2 cellular contexts compared by ENCODE assay signal in genomic region chr19:55210120-55210493, GRCh38.
A peak's percentile ranks its signal among the peaks of the same experiment; 100 is the strongest.
TF ChIP-seq lines count a peak whose summit lies in the region.

No MANE protein-coding gene starts in this region.

TF ChIP-seq in A549, 52 proteins besides CTCF, POLR2A, EP300 and RAD21 (continued from another document):
- TF ChIP-seq REST (IDR thresholded peaks at IDR 0.05): no peak
- no peak for TF ChIP-seq RNF2 (IDR thresholded peaks at IDR 0.05; ENCODE audit: borderline replicate concordance, low read depth)
- TF ChIP-seq CBX2 (IDR thresholded peaks at IDR 0.05; ENCODE audit: borderline replicate concordance, low read depth): no peak
- TF ChIP-seq NPAS2 (CRISPR knock-in tag; IDR thresholded peaks at IDR 0.05; ENCODE audit: borderline replicate concordance): no peak
- TF ChIP-seq MYC (IDR thresholded peaks at IDR 0.05; ENCODE audit: borderline replicate concordance, low read length): peak; percentile 68; the same call in 1 of the 2 replicates
- no peak for TF ChIP-seq POLR2AphosphoS2 (conservative IDR thresholded peaks at IDR 0.05; ENCODE audit: low read length)
- 0 out of 3 replicates have a peak, but pooled peaks have one; percentile 53 for TF ChIP-seq BCL3 (IDR thresholded peaks at IDR 0.05)
- TF ChIP-seq JUN (IDR thresholded peaks at IDR 0.05): peak; percentile 84 to 87; a peak in 4 of 5 replicates
- no peak for TF ChIP-seq HOXB5 (CRISPR knock-in tag; IDR thresholded peaks at IDR 0.05)
- peak; percentile 90; the same call in 1 of the 2 replicates for TF ChIP-seq GATA3 (IDR thresholded peaks at IDR 0.05; ENCODE audit: borderline replicate concordance)
- TF ChIP-seq RARB (CRISPR knock-in tag; IDR thresholded peaks at IDR 0.05): no peak
- TF ChIP-seq RCOR1 (IDR thresholded peaks at IDR 0.05; ENCODE audit: low read depth, low read length): no peak
- peak; percentile 55; the same call in 1 of the 2 replicates for TF ChIP-seq USF2 (IDR thresholded peaks at IDR 0.05)
- TF ChIP-seq MAX (IDR thresholded peaks at IDR 0.05): peak; percentile 54; the same call in 1 of the 2 replicates
- no peak for TF ChIP-seq ESRRA (IDR thresholded peaks at IDR 0.05; ENCODE audit: borderline replicate concordance, low read length)
- peak; percentile 92 for TF ChIP-seq FOSL2 (IDR thresholded peaks at IDR 0.05)
- peak; percentile 99 for TF ChIP-seq FOSL2 (CRISPR knock-in tag; IDR thresholded peaks at IDR 0.05)
- TF ChIP-seq JUNB (IDR thresholded peaks at IDR 0.05): peak; percentile 96
- peak; percentile 5; the same call in 1 of the 3 replicates for TF ChIP-seq SMC3 (IDR thresholded peaks at IDR 0.05)
- peak; percentile 3 for TF ChIP-seq MAFK (IDR thresholded peaks at IDR 0.05; ENCODE audit: partially characterized antibody)
- TF ChIP-seq ZNF302 (CRISPR knock-in tag; IDR thresholded peaks at IDR 0.05): no peak
- TF ChIP-seq ATOH8 (CRISPR knock-in tag; IDR thresholded peaks at IDR 0.05; ENCODE audit: low read depth): peak; percentile 94
- TF ChIP-seq ZSCAN20 (CRISPR knock-in tag; IDR thresholded peaks at IDR 0.05): no peak
- TF ChIP-seq TFCP2L1 (CRISPR knock-in tag; IDR thresholded peaks at IDR 0.05): no peak
- no peak for TF ChIP-seq HMGXB4 (CRISPR knock-in tag; IDR thresholded peaks at IDR 0.05; ENCODE audit: borderline replicate concordance)
- TF ChIP-seq HEYL (CRISPR knock-in tag; IDR thresholded peaks at IDR 0.05): no peak
- TF ChIP-seq CEBPB (IDR thresholded peaks at IDR 0.05): peak in 1 of 2 experiments; percentile 32; a peak in 1 of 4 replicates

TF ChIP-seq in HEK293, 187 proteins besides CTCF, POLR2A, EP300 and RAD21 (continued from another document):
- TF ChIP-seq ZNF398 (tag by site-specific recombination; IDR thresholded peaks at IDR 0.05): no peak
- TF ChIP-seq PRDM1 (tag by site-specific recombination; IDR thresholded peaks at IDR 0.05): peak; percentile 4; the same call in 1 of the 2 replicates
- no peak for TF ChIP-seq ZNF585B (tag by site-specific recombination; IDR thresholded peaks at IDR 0.05)
- TF ChIP-seq ZEB2 (tag by site-specific recombination; IDR thresholded peaks at IDR 0.05): peak; percentile 65; the same call in 1 of the 2 replicates
- peak; percentile 34; the same call in 1 of the 2 replicates for TF ChIP-seq ZNF629 (tag by site-specific recombination; IDR thresholded peaks at IDR 0.05)
